Comparison of ENCODE assay signal across 1 cellular context in genomic region chr15:44195151-44195740, GRCh38.
TF ChIP-seq lines count a peak whose summit lies in the region.

TSS of gene FRMD5 (minus strand) at chr15:44195271.

TF ChIP-seq in HepG2, 621 proteins besides CTCF, POLR2A, EP300 and RAD21 (continued from another document and continues in another):
- TF ChIP-seq CEBPZ (IDR thresholded peaks at IDR 0.05; ENCODE audit: low read length), result peak; percentile 79
- TF ChIP-seq ZNF574 (CRISPR knock-in tag; IDR thresholded peaks at IDR 0.05), result 0 out of 2 replicates have a peak, but pooled peaks have one; percentile 22
- 0 out of 2 replicates have a peak, but pooled peaks have one; percentile 38 for TF ChIP-seq POGZ (CRISPR knock-in tag; IDR thresholded peaks at IDR 0.05)
- TF ChIP-seq KDM5B (CRISPR knock-in tag; IDR thresholded peaks at IDR 0.05; ENCODE audit: borderline replicate concordance), result 0 out of 2 replicates have a peak, but pooled peaks have one; percentile 44
- peak; percentile 20; the same call in 1 of the 2 replicates for TF ChIP-seq ZNF350 (CRISPR knock-in tag; IDR thresholded peaks at IDR 0.05; ENCODE audit: borderline replicate concordance, low read depth)
- TF ChIP-seq CEBPG (CRISPR knock-in tag; IDR thresholded peaks at IDR 0.05), result 0 out of 2 replicates have a peak, but pooled peaks have one; percentile 5
- 0 out of 2 replicates have a peak, but pooled peaks have one; percentile 14 for TF ChIP-seq FOXK1 (CRISPR knock-in tag; IDR thresholded peaks at IDR 0.05; ENCODE audit: borderline replicate concordance, low read depth)
- peak; percentile 33; the same call in 1 of the 2 replicates for TF ChIP-seq CREB1 (IDR thresholded peaks at IDR 0.05)
- no peak for TF ChIP-seq CREB1 (CRISPR knock-in tag; IDR thresholded peaks at IDR 0.05)
- no peak for TF ChIP-seq GATAD1 (CRISPR knock-in tag; IDR thresholded peaks at IDR 0.05)
- TF ChIP-seq ARNTL (CRISPR knock-in tag; IDR thresholded peaks at IDR 0.05), result 0 out of 2 replicates have a peak, but pooled peaks have one; percentile 42
- peak; percentile 98; the same call in 1 of the 2 replicates for TF ChIP-seq PBX3 (CRISPR knock-in tag; IDR thresholded peaks at IDR 0.05; ENCODE audit: borderline replicate concordance)
- TF ChIP-seq ZNF784 (CRISPR knock-in tag; IDR thresholded peaks at IDR 0.05; ENCODE audit: borderline replicate concordance), result 0 out of 2 replicates have a peak, but pooled peaks have one; percentile 44
- no peak for TF ChIP-seq GABPA (IDR thresholded peaks at IDR 0.05; ENCODE audit: low read depth, low read length)
- TF ChIP-seq GABPA (CRISPR knock-in tag; IDR thresholded peaks at IDR 0.05; ENCODE audit: low read depth), result 0 out of 2 replicates have a peak, but pooled peaks have one; percentile 25
- TF ChIP-seq ZNF180 (CRISPR knock-in tag; IDR thresholded peaks at IDR 0.05; ENCODE audit: borderline replicate concordance, low read depth), result peak; percentile 18; the same call in 1 of the 2 replicates
- TF ChIP-seq ZNF687 (CRISPR knock-in tag; IDR thresholded peaks at IDR 0.05), result peak; percentile 68
- peak; percentile 64; the same call in 1 of the 2 replicates for TF ChIP-seq MAX (IDR thresholded peaks at IDR 0.05)
- no peak for TF ChIP-seq FOXC1 (CRISPR knock-in tag; IDR thresholded peaks at IDR 0.05; ENCODE audit: borderline replicate concordance)
- TF ChIP-seq KMT2B (CRISPR knock-in tag; IDR thresholded peaks at IDR 0.05), result peak; percentile 43; the same call in 1 of the 2 replicates
- peak; percentile 64 for TF ChIP-seq XRCC5 (optimal IDR thresholded peaks at IDR 0.05; ENCODE audit: low read length)
- no peak for TF ChIP-seq RARA (CRISPR knock-in tag; IDR thresholded peaks at IDR 0.05)
- TF ChIP-seq BCL3 (CRISPR knock-in tag; IDR thresholded peaks at IDR 0.05), result 0 out of 2 replicates have a peak, but pooled peaks have one; percentile 32
- peak; percentile 65; the same call in 1 of the 2 replicates for TF ChIP-seq ZNF547 (CRISPR knock-in tag; IDR thresholded peaks at IDR 0.05)
- TF ChIP-seq SKI (IDR thresholded peaks at IDR 0.05; ENCODE audit: partially characterized antibody), result peak; percentile 16
- TF ChIP-seq REPIN1 (CRISPR knock-in tag; IDR thresholded peaks at IDR 0.05; ENCODE audit: borderline replicate concordance, low read depth), result 0 out of 2 replicates have a peak, but pooled peaks have one; percentile 23
- 0 out of 2 replicates have a peak, but pooled peaks have one; percentile 35 for TF ChIP-seq ZNF792 (CRISPR knock-in tag; IDR thresholded peaks at IDR 0.05)
- TF ChIP-seq ZFP36L1 (CRISPR knock-in tag; IDR thresholded peaks at IDR 0.05), result no peak
- TF ChIP-seq ZSCAN21 (CRISPR knock-in tag; IDR thresholded peaks at IDR 0.05; ENCODE audit: borderline replicate concordance), result peak; percentile 91
- no peak for TF ChIP-seq U2AF2 (IDR thresholded peaks at IDR 0.05; ENCODE audit: low read depth, low read length)
- no peak for TF ChIP-seq ZHX2 (IDR thresholded peaks at IDR 0.05; ENCODE audit: low read depth)
- TF ChIP-seq ZHX2 (CRISPR knock-in tag; IDR thresholded peaks at IDR 0.05; ENCODE audit: borderline replicate concordance), result no peak
- 0 out of 2 replicates have a peak, but pooled peaks have one; percentile 16 for TF ChIP-seq ZNF451 (CRISPR knock-in tag; IDR thresholded peaks at IDR 0.05)
- TF ChIP-seq SOX6 (IDR thresholded peaks at IDR 0.05), result no peak
- peak; percentile 39; the same call in 1 of the 2 replicates for TF ChIP-seq SOX6 (CRISPR knock-in tag; IDR thresholded peaks at IDR 0.05)
- TF ChIP-seq ETV5 (CRISPR knock-in tag; IDR thresholded peaks at IDR 0.05; ENCODE audit: borderline replicate concordance), result 0 out of 2 replicates have a peak, but pooled peaks have one; percentile 9
- TF ChIP-seq SP4 (CRISPR knock-in tag; IDR thresholded peaks at IDR 0.05), result peak; percentile 81
- TF ChIP-seq U2AF1 (optimal IDR thresholded peaks at IDR 0.05; ENCODE audit: low read depth, low read length), result no peak
